ENCODE assay signal across 29 cellular contexts in the genomic region with DNA sequence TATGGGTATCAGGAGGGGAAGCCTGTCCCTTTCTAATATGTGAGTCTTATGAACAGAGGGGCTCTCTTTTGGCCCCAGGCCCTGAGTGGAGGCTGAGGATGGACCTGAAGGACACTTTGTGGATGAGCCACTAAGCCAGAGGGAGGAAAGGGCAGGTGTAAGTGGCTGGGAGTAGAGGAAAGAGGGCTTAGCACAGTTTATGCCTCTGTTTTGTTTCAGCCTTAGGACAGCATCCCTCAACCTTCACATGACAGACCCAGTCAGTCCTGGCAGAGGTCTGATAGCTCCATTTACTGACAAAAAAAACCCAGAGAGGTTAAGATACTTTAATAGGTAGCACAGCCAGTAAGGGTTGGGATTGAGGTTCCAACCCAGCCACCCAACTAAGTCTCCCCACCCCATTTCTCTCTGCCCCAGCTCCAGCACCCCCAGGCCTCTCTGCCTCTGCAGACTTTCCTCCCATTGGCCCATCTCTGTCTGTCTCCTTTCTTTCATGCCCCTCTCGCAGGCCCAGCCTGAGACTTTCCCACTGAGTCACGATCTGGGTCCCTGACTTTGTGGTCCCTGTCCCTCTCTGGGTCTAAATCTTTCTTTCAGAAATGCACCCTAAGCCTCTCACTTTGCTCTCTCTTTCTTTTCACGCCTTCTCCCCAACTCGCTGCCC. TPM values are rescaled to one million over a fixed set of nuclear protein-coding genes. Genes with fewer than 3 reads are reported as not detected.
DNase-seq lines count a peak whose midpoint lies in the region; ATAC-seq, FAIRE-seq and TF ChIP-seq lines count a peak whose summit lies in the region.
"Had no signal": no experiment of that assay in that cellular context is flagged by ENCODE, and none has a peak within 500 bp of the region (broad histone marks: within the 10 kb centered on the region; RNA-seq: fewer than 3 reads in every experiment).

No MANE protein-coding gene starts in this region.

- FAIRE-seq in HepG2 (lab: Jason Lieb, UNC) = no peak
- FAIRE-seq: H54, urothelium cell line had no signal

- H3K4me1 Mint-ChIP-seq in T-helper 1 cell treated with Interleukin-12 subunit alpha and Interleukin-12 subunit beta and Interleukin-4 antibody, amounts not matched to agents 30 μg/mL and 1 μg/mL, for 36 hours (ENCODE audit: low read depth) = peaks cover 75% of the 10 kb centered on the region
- peaks cover 90 to 95% of the 10 kb centered on the region in 2 donors for H3K4me1 Mint-ChIP-seq in immature natural killer cell

- TF ChIP-seq CTCF in HepG2 (CRISPR knock-in tag; IDR thresholded peaks at IDR 0.05) (no peak), right lobe of liver (IDR thresholded peaks at IDR 0.05) (no peak)

- no peak for TF ChIP-seq RAD21 in HepG2 (CRISPR knock-in tag; IDR thresholded peaks at IDR 0.05)

- ATAC-seq in HepG2 = no peak
- ATAC-seq in right lobe of liver = no peak
- ATAC-seq in HG02885 (IDR thresholded peaks at IDR 0.05; ENCODE audit: poor library complexity, unreplicated experiment) = no peak
- ATAC-seq: gastrocnemius medialis, sciatic nerve, T-cell had no signal

- H3K36me3 Mint-ChIP-seq in T-helper 1 cell treated with Interleukin-12 subunit alpha and Interleukin-12 subunit beta and Interleukin-4 antibody, amounts not matched to agents 30 μg/mL and 1 μg/mL, for 36 hours (ENCODE audit: low read depth) = no peaks in the 10 kb centered on the region
- no peaks in the 10 kb centered on the region for H3K36me3 Mint-ChIP-seq in immature natural killer cell
- H3K36me3 Mint-ChIP-seq: activated naive CD4-positive, alpha-beta T cell treated with anti-CD3 and anti-CD28 coated beads, Interleukin-2, amount 10 ng/mL, durations not matched to agents 7 days and 5 days; T-cell had no signal

- 19% methylated on average over 4 of the region's 4 CpGs for WGBS in HepG2 (ENCODE audit: low lambda C conversion rate)
- WGBS in right lobe of liver (ENCODE audit: insufficient coverage, low coverage, low lambda C conversion rate, missing lambda C conversion rate) = 63% methylated on average over 3 of the region's 4 CpGs

- H3K9ac ChIP-seq in HepG2 (ENCODE audit: insufficient read depth, low read depth, low read length) = no peak overlapping the region

- no peak overlapping the region for H3K4me2 ChIP-seq in HepG2 (ENCODE audit: low read depth, low read length)

- peaks cover 22 to 91% of the 10 kb centered on the region in 2 experiments; a peak in 4 of 5 replicates for H3K27me3 ChIP-seq in HepG2 (ENCODE audit: control insufficient read depth in 1 of 2, insufficient read depth in 2 of 2, low read length in 2 of 2)
- H3K27me3 ChIP-seq in right lobe of liver = peaks cover 0 to 12% of the 10 kb centered on the region in 2 donors

- TF ChIP-seq EP300 in HepG2 (IDR thresholded peaks at IDR 0.05; ENCODE audit: low read depth in 2 of 2, low read length in 2 of 2) (no peak), HepG2 (CRISPR knock-in tag; IDR thresholded peaks at IDR 0.05; ENCODE audit: borderline replicate concordance) (no peak)

- DNase-seq in T-helper 1 cell (no peak), HepG2 (ENCODE audit: low spot score) (no peak), right lobe of liver (no peak), immature natural killer cell (no peak), HEK293T (ENCODE audit: extremely low spot score) (no peak), SW 1271 (lab: John Stamatoyannopoulos, UW) (no peak)
- DNase-seq: activated naive CD4-positive, alpha-beta T cell treated with anti-CD3 and anti-CD28 coated beads, Interleukin-2, amount 10 ng/mL, durations not matched to agents 7 days and 5 days; central memory CD4-positive, alpha-beta T cell; dermis blood vessel endothelial cell; DND-41; left cardiac atrium; mammary epithelial cell; NCI-H1092; NCI-H187 treated with DMSO at 0.1 percent for 48 hours; NCI-H69; stimulated activated CD4-positive, alpha-beta T cell treated with anti-CD3 and anti-CD28 coated beads, Interleukin-15, amount 100 ng/mL, for 24 hours; stimulated activated naive CD4-positive, alpha-beta T cell treated with Interleukin-2 at 50 U/mL for 16 hours; T-cell had no signal

- H3K9me3 Mint-ChIP-seq in T-helper 1 cell treated with Interleukin-12 subunit alpha and Interleukin-12 subunit beta and Interleukin-4 antibody, amounts not matched to agents 30 μg/mL and 1 μg/mL, for 36 hours = no peaks in the 10 kb centered on the region
- H3K9me3 Mint-ChIP-seq in immature natural killer cell = no peaks in the 10 kb centered on the region
- H3K9me3 Mint-ChIP-seq: activated naive CD4-positive, alpha-beta T cell treated with anti-CD3 and anti-CD28 coated beads, Interleukin-2, amount 10 ng/mL, durations not matched to agents 7 days and 5 days; T-cell had no signal

- H3K4me3 ChIP-seq in HepG2 (replicated peaks in 1 of 3; ENCODE audit: insufficient read depth in 1 of 3, low read depth in 2 of 3, low read length in 3 of 3) = no peak overlapping the region
- no peak overlapping the region for H3K4me3 ChIP-seq in right lobe of liver
- H3K4me3 ChIP-seq: gastrocnemius medialis, Peyer's patch, SJCRH30, thoracic aorta had no signal

- no peaks in the 10 kb centered on the region for H3K36me3 ChIP-seq in HepG2 (replicated peaks in 1 of 2; ENCODE audit: control insufficient read depth in 1 of 2, insufficient read depth in 2 of 2, low read length in 2 of 2)
- H3K36me3 ChIP-seq in right lobe of liver = no peaks in the 10 kb centered on the region
- H3K36me3 ChIP-seq: gastrocnemius medialis, Peyer's patch, SJCRH30, thoracic aorta had no signal

- TF ChIP-seq POLR2A in HepG2 (IDR thresholded peaks at IDR 0.05; ENCODE audit: insufficient read depth in 1 of 2, low read depth in 2 of 2, low read length in 2 of 2) (no peak), right lobe of liver (IDR thresholded peaks at IDR 0.05) (no peak)

- CTCF ChIA-PET in HepG2 (lab: Yijun Ruan, JAX; ENCODE audit: low intra/inter-chr PET ratio, low total read pairs) = no interaction called here
- CTCF ChIA-PET in HEK293T (lab: Yijun Ruan, JAX) = interaction anchor here (1.1 kb wide), 1 partner anchor 10 kb away, joined by 3 read pairs; no protein-coding TSS in a partner anchor

- H3K4me1 ChIP-seq in HepG2 (ENCODE audit: insufficient read depth, low read length) (peaks cover 6% of the 10 kb centered on the region; the same call in 1 of the 2 replicates), right lobe of liver (peaks cover 0 to 3% (median 0%) of the 10 kb centered on the region in 4 donors)
- H3K4me1 ChIP-seq: gastrocnemius medialis had no signal

- intact Hi-C loops in HepG2 (cut with micrococcal nuclease; ENCODE audit: unreplicated experiment) = no loop called here
- intact Hi-C loops in right lobe of liver (cut with DNase I) = no loop called here

- H3K9me3 ChIP-seq in HepG2 (ENCODE audit: low read length) (no peaks in the 10 kb centered on the region), right lobe of liver (no peaks in the 10 kb centered on the region)
- H3K9me3 ChIP-seq: gastrocnemius medialis, Peyer's patch, SJCRH30, thoracic aorta had no signal

- POLR2A ChIA-PET in HepG2 (lab: Yijun Ruan, JAX) = no interaction called here
- POLR2A ChIA-PET in HEK293T (lab: Yijun Ruan, JAX) = no interaction called here

- no TSS peak for BruUV-seq in HepG2 (replicated peaks; lab: Mats Ljungman, UMichigan)

- no peak overlapping the region for H3K4me3 Mint-ChIP-seq in T-helper 1 cell treated with Interleukin-12 subunit alpha and Interleukin-12 subunit beta and Interleukin-4 antibody, amounts not matched to agents 30 μg/mL and 1 μg/mL, for 36 hours
- peak overlapping the region; percentile 58 to 97 (median 65) for H3K4me3 Mint-ChIP-seq in immature natural killer cell
- H3K4me3 Mint-ChIP-seq: activated naive CD4-positive, alpha-beta T cell treated with anti-CD3 and anti-CD28 coated beads, Interleukin-2, amount 10 ng/mL, durations not matched to agents 7 days and 5 days; T-cell had no signal

- H3K27ac ChIP-seq in HepG2 (ENCODE audit: extremely low read length, insufficient read depth, low read length) (no peak overlapping the region), right lobe of liver (no peak overlapping the region)
- H3K27ac ChIP-seq: 22Rv1, gastrocnemius medialis, Peyer's patch, SJCRH30, thoracic aorta had no signal

- in situ Hi-C loops in HepG2 (cut with HindIII; ENCODE audit: extremely low pct_ligation_motif_present, low pct_unique_long_range_greater_than_20kb) = no loop called here

- H3K79me2 ChIP-seq in HepG2 (ENCODE audit: insufficient read depth, low read length) = no peaks in the 10 kb centered on the region

- H3K27me3 Mint-ChIP-seq in T-helper 1 cell treated with Interleukin-12 subunit alpha and Interleukin-12 subunit beta and Interleukin-4 antibody, amounts not matched to agents 30 μg/mL and 1 μg/mL, for 36 hours (ENCODE audit: low read depth) = no peaks in the 10 kb centered on the region
- peaks cover 2 to 7% (median 4%) of the 10 kb centered on the region in 3 donors for H3K27me3 Mint-ChIP-seq in immature natural killer cell (ENCODE audit: low read depth in 3 of 3)

- no peaks in the 10 kb centered on the region; the same call in 1 of the 2 replicates for H4K20me1 ChIP-seq in HepG2 (ENCODE audit: insufficient read depth, low read length)

- H2AFZ ChIP-seq in HepG2 (ENCODE audit: low read length) = no peak overlapping the region

- peak overlapping the region; percentile 77 for H3K27ac Mint-ChIP-seq in T-helper 1 cell treated with Interleukin-12 subunit alpha and Interleukin-12 subunit beta and Interleukin-4 antibody, amounts not matched to agents 30 μg/mL and 1 μg/mL, for 36 hours
- peak overlapping the region; percentile 86 to 98 (median 94) for H3K27ac Mint-ChIP-seq in immature natural killer cell
- H3K27ac Mint-ChIP-seq: activated naive CD4-positive, alpha-beta T cell treated with anti-CD3 and anti-CD28 coated beads, Interleukin-2, amount 10 ng/mL, durations not matched to agents 7 days and 5 days had no signal

RNA-seq across cellular contexts. Expression of gene TBX21, which starts 4.7 kb away (rescaled TPM):
- total RNA-seq in HepG2 (2016; rRNA removed; fragmentation: Illumina TruSeq; extraction: Trizol) (not detected in 2 replicates), right lobe of liver (under 1 TPM in 5 of 6 experiments, not detected in 1; 0.19 to 0.56 (median 0.24) TPM)
- not detected in 2 replicates for total RNA-seq in HepG2 (2016; cell fraction: cytosol; rRNA removed; fragmentation: Illumina TruSeq; extraction: Trizol; ENCODE audit: low read depth)
- not detected in 2 replicates for total RNA-seq in HepG2 (2016; cell fraction: insoluble cytoplasmic fraction; rRNA removed; fragmentation: Illumina TruSeq; extraction: Trizol)
- total RNA-seq in HepG2 (2016; cell fraction: membrane; rRNA removed; fragmentation: Illumina TruSeq; extraction: Trizol) = not detected in 2 replicates
- not detected in 2 replicates for total RNA-seq in HepG2 (2016; cell fraction: nucleus; rRNA removed; fragmentation: Illumina TruSeq; extraction: Trizol)
- polyA plus RNA-seq in HepG2 (2011; rRNA removed) (not detected in 2 replicates), immature natural killer cell (100 to 1,000 TPM; 199 to 385 (median 225) TPM)
- polyA plus RNA-seq in HepG2 (2011; cell fraction: cytosol; rRNA removed) = not detected in 2 replicates
- polyA plus RNA-seq in HepG2 (2011; cell fraction: nucleus; rRNA removed) = 0.08 TPM in 1 of 2 replicates, not detected in the other
- not detected in 2 replicates for polyA plus RNA-seq in HepG2 (2012)
- not detected in 2 replicates for polyA plus RNA-seq in HepG2 (2016; cell fraction: cytosol; fragmentation: Illumina TruSeq; extraction: Trizol; ENCODE audit: low read depth)
- polyA plus RNA-seq in HepG2 (2016; cell fraction: insoluble cytoplasmic fraction; fragmentation: Illumina TruSeq; extraction: Trizol; ENCODE audit: low read depth) = not detected in 2 replicates
- polyA plus RNA-seq in HepG2 (2016; cell fraction: membrane; fragmentation: Illumina TruSeq; extraction: Trizol; ENCODE audit: low read depth) = not detected in 2 replicates
- not detected in 2 replicates for polyA plus RNA-seq in HepG2 (2016; cell fraction: nucleus; fragmentation: Illumina TruSeq; extraction: Trizol; ENCODE audit: insufficient read depth, low read depth)
- polyA minus RNA-seq in HepG2 (2011; rRNA and poly(A)+ RNA removed; ENCODE audit: low replicate concordance) = not detected in 2 replicates
- not detected in 2 replicates for polyA minus RNA-seq in HepG2 (2011; cell fraction: cytosol; rRNA and poly(A)+ RNA removed)
- not detected in 2 replicates for polyA minus RNA-seq in HepG2 (2011; cell fraction: nucleus; rRNA and poly(A)+ RNA removed)
- total RNA-seq: dermis blood vessel endothelial cell, HT-29, mammary epithelial cell, SJCRH30 had no signal
- polyA plus RNA-seq: mammary epithelial cell had no signal

RNA-seq across cellular contexts. Expression of gene TBKBP1, which starts 34.4 kb away (rescaled TPM):
- total RNA-seq in HepG2 (2016; rRNA removed; fragmentation: Illumina TruSeq; extraction: Trizol) (2.6 and 3.0 TPM in 2 replicates), right lobe of liver (1 to 10 TPM; 1.2 to 3.2 (median 2.2) TPM)
- total RNA-seq in HepG2 (2016; cell fraction: cytosol; rRNA removed; fragmentation: Illumina TruSeq; extraction: Trizol; ENCODE audit: low read depth) = 0.88 and 1.4 TPM in 2 replicates
- total RNA-seq in HepG2 (2016; cell fraction: insoluble cytoplasmic fraction; rRNA removed; fragmentation: Illumina TruSeq; extraction: Trizol) = 2.8 and 3.8 TPM in 2 replicates
- 2.5 and 2.9 TPM in 2 replicates for total RNA-seq in HepG2 (2016; cell fraction: membrane; rRNA removed; fragmentation: Illumina TruSeq; extraction: Trizol)
- 2.6 and 4.3 TPM in 2 replicates for total RNA-seq in HepG2 (2016; cell fraction: nucleus; rRNA removed; fragmentation: Illumina TruSeq; extraction: Trizol)
- polyA plus RNA-seq in HepG2 (2011; rRNA removed) (7.0 and 10.9 TPM in 2 replicates), immature natural killer cell (1 to 10 TPM; 1.3 to 2.3 (median 2.2) TPM)
- polyA plus RNA-seq in HepG2 (2011; cell fraction: cytosol; rRNA removed) = 4.9 and 5.8 TPM in 2 replicates
- polyA plus RNA-seq in HepG2 (2011; cell fraction: nucleus; rRNA removed) = 50.3 and 56.8 TPM in 2 replicates
- 11.8 and 15.7 TPM in 2 replicates for polyA plus RNA-seq in HepG2 (2012)
- 0.86 and 1.4 TPM in 2 replicates for polyA plus RNA-seq in HepG2 (2016; cell fraction: cytosol; fragmentation: Illumina TruSeq; extraction: Trizol; ENCODE audit: low read depth)
- polyA plus RNA-seq in HepG2 (2016; cell fraction: insoluble cytoplasmic fraction; fragmentation: Illumina TruSeq; extraction: Trizol; ENCODE audit: low read depth) = 2.8 and 3.9 TPM in 2 replicates
- 1.6 and 2.8 TPM in 2 replicates for polyA plus RNA-seq in HepG2 (2016; cell fraction: membrane; fragmentation: Illumina TruSeq; extraction: Trizol; ENCODE audit: low read depth)
- 17.9 and 18.3 TPM in 2 replicates for polyA plus RNA-seq in HepG2 (2016; cell fraction: nucleus; fragmentation: Illumina TruSeq; extraction: Trizol; ENCODE audit: insufficient read depth, low read depth)
- polyA minus RNA-seq in HepG2 (2011; rRNA and poly(A)+ RNA removed; ENCODE audit: low replicate concordance) = 0.16 and 7.4 TPM in 2 replicates
- polyA minus RNA-seq in HepG2 (2011; cell fraction: cytosol; rRNA and poly(A)+ RNA removed) = 1.8 and 5.3 TPM in 2 replicates
- 4.2 and 6.6 TPM in 2 replicates for polyA minus RNA-seq in HepG2 (2011; cell fraction: nucleus; rRNA and poly(A)+ RNA removed)
